In the genomic region with DNA sequence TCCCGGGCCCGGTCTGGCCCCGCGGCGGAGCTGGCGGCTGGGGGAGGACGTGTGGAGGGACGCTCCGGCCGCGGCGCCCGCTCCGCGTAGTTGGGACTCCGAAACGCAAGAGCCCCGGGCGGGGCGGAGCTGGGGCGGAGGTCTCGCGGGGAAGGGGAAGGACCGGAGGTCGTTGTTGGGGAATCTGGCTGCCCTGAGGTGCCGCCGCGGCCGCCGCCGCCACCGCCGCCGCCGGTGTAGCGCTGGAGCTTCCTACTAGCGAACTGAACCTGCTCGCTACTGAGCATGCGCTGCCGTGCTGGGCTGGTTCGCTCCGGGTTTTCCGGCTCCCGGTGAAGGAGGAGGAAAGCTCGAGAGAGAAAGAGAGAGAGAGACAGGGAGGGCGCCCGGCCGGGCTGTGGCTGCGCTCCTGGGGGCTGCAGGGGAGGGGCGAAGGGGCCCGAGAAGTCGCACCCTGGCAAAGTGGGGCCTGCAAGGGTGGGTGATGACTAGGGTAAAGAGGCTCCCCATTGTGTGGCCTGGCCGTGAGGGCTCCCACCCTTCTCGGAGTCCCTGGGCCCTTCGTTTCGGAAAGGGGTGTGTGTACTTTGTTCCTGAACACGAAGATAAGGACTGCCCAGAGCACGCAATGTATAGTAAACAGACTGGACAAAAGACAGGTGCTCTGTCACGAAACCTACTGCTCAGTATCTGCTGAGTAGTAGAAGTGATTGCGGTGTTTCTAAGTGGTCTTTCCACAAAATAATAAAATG, we compare ENCODE assay signal across 8 cellular contexts. TPM values are rescaled to one million over a fixed set of nuclear protein-coding genes. Genes with fewer than 3 reads are reported as not detected.
DNase-seq lines count a peak whose midpoint lies in the region; ATAC-seq and TF ChIP-seq lines count a peak whose summit lies in the region.

A gene (minus strand): TSS at position 281 of the 752 bp plus-strand sequence. CDS start 629 bp downstream, outside the sequence.

- TF ChIP-seq CTCF in gastroesophageal sphincter (IDR thresholded peaks at IDR 0.05) (peak in 1 of 4 experiments; percentile 37), neutrophil (IDR thresholded peaks at IDR 0.05) (no peak)

- no peaks in the 10 kb centered on the region for H3K27me3 ChIP-seq in gastroesophageal sphincter
- H3K27me3 ChIP-seq in neutrophil = no peaks in the 10 kb centered on the region

- CTCF ChIA-PET in activated naive CD4-positive, alpha-beta T cell treated with anti-CD3 and anti-CD28 coated beads, Interleukin-2, amount 10 ng/mL, durations not matched to agents 7 days and 5 days (lab: Charles Lee) = interaction anchor here (0.6 to 3.9 kb wide), 8 partner anchors 24 to 108 kb away, joined by 4 to 100 read pairs (median 6); no protein-coding TSS in a partner anchor

- TF ChIP-seq EP300 in gastroesophageal sphincter (IDR thresholded peaks at IDR 0.05) = no peak

- no peaks in the 10 kb centered on the region for H3K27me3 Mint-ChIP-seq in activated naive CD4-positive, alpha-beta T cell treated with anti-CD3 and anti-CD28 coated beads, Interleukin-2, amount 10 ng/mL, durations not matched to agents 7 days and 5 days

- WGBS in gastroesophageal sphincter (ENCODE audit: low coverage in 1 of 2), 2 donors = 0% methylated on average over 1 to 6 of the region's 60 CpGs

- H3K36me3 Mint-ChIP-seq in activated naive CD4-positive, alpha-beta T cell treated with anti-CD3 and anti-CD28 coated beads, Interleukin-2, amount 10 ng/mL, durations not matched to agents 7 days and 5 days = peaks cover 57% of the 10 kb centered on the region

- no peaks in the 10 kb centered on the region for H3K9me3 ChIP-seq in SK-N-MC (ENCODE audit: low read depth, low read length)
- no peaks in the 10 kb centered on the region for H3K9me3 ChIP-seq in gastroesophageal sphincter
- H3K9me3 ChIP-seq in neutrophil = no peaks in the 10 kb centered on the region

- H3K27ac Mint-ChIP-seq in activated naive CD4-positive, alpha-beta T cell treated with anti-CD3 and anti-CD28 coated beads, Interleukin-2, amount 10 ng/mL, durations not matched to agents 7 days and 5 days = peak within 1 kb of the TSS; percentile 99

- H3K4me3 Mint-ChIP-seq in activated naive CD4-positive, alpha-beta T cell treated with anti-CD3 and anti-CD28 coated beads, Interleukin-2, amount 10 ng/mL, durations not matched to agents 7 days and 5 days = peak within 1 kb of the TSS; percentile 91

- peak; percentile 79 for DNase-seq in NCI-H1048 (lab: John Stamatoyannopoulos, UW)
- peak; percentile 77 for DNase-seq in SK-N-MC (ENCODE audit: low read depth, low spot score)
- DNase-seq in activated naive CD4-positive, alpha-beta T cell treated with anti-CD3 and anti-CD28 coated beads, Interleukin-2, amount 10 ng/mL, durations not matched to agents 7 days and 5 days = peak; percentile 98
- DNase-seq in substantia nigra (lab: John Stamatoyannopoulos, UW) = peak; percentile 45 to 94 (median 86)

- ATAC-seq in HG02588 (IDR thresholded peaks at IDR 0.05; ENCODE audit: unreplicated experiment) (peak; percentile 45), gastroesophageal sphincter (peak; percentile 85)

- peaks cover 61% of the 10 kb centered on the region for H3K4me1 Mint-ChIP-seq in activated naive CD4-positive, alpha-beta T cell treated with anti-CD3 and anti-CD28 coated beads, Interleukin-2, amount 10 ng/mL, durations not matched to agents 7 days and 5 days

- H3K4me3 ChIP-seq in GM08714 (ENCODE audit: low read length) (peak within 1 kb of the TSS; percentile 74), SK-N-MC (peak within 1 kb of the TSS; percentile 96), gastroesophageal sphincter (peak within 1 kb of the TSS; percentile 88 to 91), neutrophil (ENCODE audit: low read depth in 1 of 2, low read length in 1 of 2) (peak within 1 kb of the TSS; percentile 68 to 84)

- peak within 1 kb of the TSS; percentile 87 for H3K9ac ChIP-seq in SK-N-MC (ENCODE audit: insufficient read length)

- H3K4me1 ChIP-seq in gastroesophageal sphincter (peaks cover 11 to 71% (median 20%) of the 10 kb centered on the region in 3 donors), neutrophil (ENCODE audit: control insufficient read depth in 1 of 2, insufficient read depth in 1 of 2, low read depth in 1 of 2, low read length in 1 of 2) (peaks cover 42 to 45% of the 10 kb centered on the region in 2 experiments)

- no peaks in the 10 kb centered on the region for H3K9me3 Mint-ChIP-seq in activated naive CD4-positive, alpha-beta T cell treated with anti-CD3 and anti-CD28 coated beads, Interleukin-2, amount 10 ng/mL, durations not matched to agents 7 days and 5 days

- H3K36me3 ChIP-seq in SK-N-MC (ENCODE audit: insufficient read depth, low read length) = peaks cover 21% of the 10 kb centered on the region
- H3K36me3 ChIP-seq in gastroesophageal sphincter = no peaks in the 10 kb centered on the region
- H3K36me3 ChIP-seq in neutrophil = no peaks in the 10 kb centered on the region

- H3K27ac ChIP-seq in SK-N-MC (peak within 1 kb of the TSS; percentile 74), gastroesophageal sphincter (peak within 1 kb of the TSS; percentile 89 to 98 (median 95)), neutrophil (peak within 1 kb of the TSS; percentile 93), substantia nigra (ENCODE audit: low read depth, low read length, poor library complexity, severe bottlenecking) (peak within 1 kb of the TSS; percentile 91)

- TF ChIP-seq POLR2A in gastroesophageal sphincter (IDR thresholded peaks at IDR 0.05) = peak; percentile 72 to 84

RNA-seq across cellular contexts. Expression of the gene that starts here (rescaled TPM):
- 10 to 100 TPM; 48.6 to 64.2 (median 58.6) TPM for total RNA-seq in gastroesophageal sphincter

Comparison
In these comparisons a context has a peak if more than half of its experiments do, and no peak if none do; other contexts are left out.
1. Peak in every context shown above with its lines: DNase-seq, ATAC-seq, H3K4me3 ChIP-seq and H3K27ac ChIP-seq.